ENCODE assay signal across 13 cellular contexts in genomic region chr2:111072220-111072871, GRCh38. TPM values are rescaled to one million over a fixed set of nuclear protein-coding genes. Genes with fewer than 3 reads are reported as not detected.
DNase-seq lines count a peak whose midpoint lies in the region; FAIRE-seq and TF ChIP-seq lines count a peak whose summit lies in the region.
"Had no signal": no experiment of that assay in that cellular context is flagged by ENCODE, and none has a peak within 500 bp of the region (broad histone marks: within the 10 kb centered on the region; RNA-seq: fewer than 3 reads in every experiment).

No MANE protein-coding gene starts in this region.

- peaks cover 0 to 3% (median 2%) of the 10 kb centered on the region in 3 donors for H3K27me3 Mint-ChIP-seq in immature natural killer cell (ENCODE audit: low read depth in 3 of 3)
- H3K27me3 Mint-ChIP-seq: B cell had no signal

- intact Hi-C loops in head of caudate nucleus (cut with DNase I): no loop called here

- no peak overlapping the region for H3K27ac Mint-ChIP-seq in immature natural killer cell
- H3K27ac Mint-ChIP-seq: activated naive CD8-positive, alpha-beta T cell treated with anti-CD3 and anti-CD28 coated beads, Interleukin-2, amount 10 ng/mL, durations not matched to agents 7 days and 5 days; B cell had no signal

- H3K36me3 Mint-ChIP-seq in immature natural killer cell: peaks cover 9 to 14% (median 12%) of the 10 kb centered on the region in 3 donors

- DNase-seq in A172 (ENCODE audit: low spot score) (peak; percentile 89), HS-27A (ENCODE audit: low read depth) (peak; percentile 96), astrocyte of the hippocampus (ENCODE audit: low read depth, low spot score) (peak; percentile 93), GM19240 (ENCODE audit: insufficient read length, low spot score) (no peak), head of caudate nucleus (no peak), immature natural killer cell (no peak), D721Med (ENCODE audit: insufficient read length, low spot score) (no peak)
- DNase-seq: activated naive CD8-positive, alpha-beta T cell treated with anti-CD3 and anti-CD28 coated beads, Interleukin-2, amount 10 ng/mL, durations not matched to agents 7 days and 5 days; heart right ventricle; NCI-H82; ovary had no signal

- FAIRE-seq in islet of Langerhans (lab: Jason Lieb, UNC) (peak; percentile 64), D721Med (lab: Jason Lieb, UNC) (no peak)

- TF ChIP-seq CTCF in D721Med (IDR thresholded peaks at IDR 0.05; ENCODE audit: insufficient read depth, missing control alignments): no peak

- H3K4me3 Mint-ChIP-seq in immature natural killer cell: no peak overlapping the region
- H3K4me3 Mint-ChIP-seq: activated naive CD8-positive, alpha-beta T cell treated with anti-CD3 and anti-CD28 coated beads, Interleukin-2, amount 10 ng/mL, durations not matched to agents 7 days and 5 days; B cell had no signal

- no peaks in the 10 kb centered on the region for H3K4me1 Mint-ChIP-seq in immature natural killer cell
- H3K4me1 Mint-ChIP-seq: activated naive CD8-positive, alpha-beta T cell treated with anti-CD3 and anti-CD28 coated beads, Interleukin-2, amount 10 ng/mL, durations not matched to agents 7 days and 5 days had no signal

- H3K9me3 Mint-ChIP-seq in immature natural killer cell: peaks cover 6 to 28% (median 23%) of the 10 kb centered on the region in 6 donors

RNA-seq across cellular contexts. Expression of gene BCL2L11, which starts 48.4 kb away (rescaled TPM):
- total RNA-seq in A172 (2014; rRNA removed; shearing (Covaris generic)): 4.5 and 9.3 TPM in 2 replicates
- 1 to 10 TPM; 2.0 to 5.4 (median 4.8) TPM for polyA plus RNA-seq in immature natural killer cell

Comparison
In these comparisons a context has a peak if more than half of its experiments do, and no peak if none do; other contexts are left out.
1. DNase-seq: peak in A172 (single experiment), HS-27A (single experiment) and astrocyte of the hippocampus (single experiment); none in GM19240 (single experiment), head of caudate nucleus (0 of 42), immature natural killer cell (0 of 3) and D721Med (single experiment).